Comparison of ENCODE assay signal across 27 cellular contexts in genomic region chr4:38706301-38706700, GRCh38.
"Had no signal": no experiment of that assay in that cellular context is flagged by ENCODE, and none has a peak within 500 bp of the region (broad histone marks: within the 10 kb centered on the region; RNA-seq: fewer than 3 reads in every experiment).

No MANE protein-coding gene starts in this region.

- H3K4me3 ChIP-seq: stomach, suprapubic skin, testis, thoracic aorta, thyroid gland, tibial artery, tibial nerve, transverse colon, upper lobe of left lung, upper lobe of right lung, uterus, vagina had no signal

- H3K9me3 Mint-ChIP-seq: stimulated activated effector memory CD8-positive, alpha-beta T cell treated with anti-CD3 and anti-CD28 coated beads, Interleukin-12 subunit alpha, Interleukin-12 subunit beta, amount 100 ng/mL, for 72 hours; stimulated activated memory B cell treated with anti-CD40 and anti-IgM and Interleukin-4, amounts not matched to agents 10 μg/mL and 1 μg/mL and 100 μg/mL, for 72 hours; stimulated activated naive B cell treated with anti-CD40 and anti-IgM and Interleukin-4, amounts not matched to agents 10 μg/mL and 1 μg/mL and 100 μg/mL, for 72 hours; stimulated activated naive CD8-positive, alpha-beta T cell treated with anti-CD3 and anti-CD28 coated beads, Interleukin-15, amount 100 ng/mL, for 72 hours; stimulated activated naive CD8-positive, alpha-beta T cell treated with anti-CD3 and anti-CD28 coated beads, Interleukin-15, Interleukin-2, amounts not matched to agents 100 ng/mL and 50 ng/mL, for 24 hours; type B pancreatic cell had no signal

- H3K36me3 Mint-ChIP-seq: stimulated activated effector memory CD8-positive, alpha-beta T cell treated with anti-CD3 and anti-CD28 coated beads, Interleukin-12 subunit alpha, Interleukin-12 subunit beta, amount 100 ng/mL, for 72 hours; stimulated activated memory B cell treated with anti-CD40 and anti-IgM and Interleukin-4, amounts not matched to agents 10 μg/mL and 1 μg/mL and 100 μg/mL, for 72 hours; stimulated activated naive B cell treated with anti-CD40 and anti-IgM and Interleukin-4, amounts not matched to agents 10 μg/mL and 1 μg/mL and 100 μg/mL, for 72 hours; type B pancreatic cell had no signal

- H3K4me3 Mint-ChIP-seq: stimulated activated effector memory CD8-positive, alpha-beta T cell treated with anti-CD3 and anti-CD28 coated beads, Interleukin-12 subunit alpha, Interleukin-12 subunit beta, amount 100 ng/mL, for 72 hours; stimulated activated memory B cell treated with anti-CD40 and anti-IgM and Interleukin-4, amounts not matched to agents 10 μg/mL and 1 μg/mL and 100 μg/mL, for 72 hours; stimulated activated naive B cell treated with anti-CD40 and anti-IgM and Interleukin-4, amounts not matched to agents 10 μg/mL and 1 μg/mL and 100 μg/mL, for 72 hours; stimulated activated naive CD8-positive, alpha-beta T cell treated with anti-CD3 and anti-CD28 coated beads, Interleukin-15, amount 100 ng/mL, for 72 hours; stimulated activated naive CD8-positive, alpha-beta T cell treated with anti-CD3 and anti-CD28 coated beads, Interleukin-15, Interleukin-2, amounts not matched to agents 100 ng/mL and 50 ng/mL, for 24 hours; type B pancreatic cell had no signal

- H3K9me3 ChIP-seq: stomach, suprapubic skin, testis, thoracic aorta, thyroid gland, tibial artery, tibial nerve, transverse colon, upper lobe of left lung, upper lobe of right lung, uterus, vagina had no signal

- H3K4me1 ChIP-seq: testis, thyroid gland, tibial artery, upper lobe of right lung, uterus, vagina had no signal

- H3K27me3 Mint-ChIP-seq: stimulated activated naive B cell treated with anti-CD40 and anti-IgM and Interleukin-4, amounts not matched to agents 10 μg/mL and 1 μg/mL and 100 μg/mL, for 72 hours; stimulated activated naive CD8-positive, alpha-beta T cell treated with anti-CD3 and anti-CD28 coated beads, Interleukin-15, amount 100 ng/mL, for 72 hours; stimulated activated naive CD8-positive, alpha-beta T cell treated with anti-CD3 and anti-CD28 coated beads, Interleukin-15, Interleukin-2, amounts not matched to agents 100 ng/mL and 50 ng/mL, for 24 hours; type B pancreatic cell had no signal

- H3K36me3 ChIP-seq: stomach, suprapubic skin, thoracic aorta, thyroid gland, tibial artery, tibial nerve, transverse colon, upper lobe of left lung, upper lobe of right lung, uterus, vagina had no signal

- ATAC-seq: stimulated activated effector memory CD8-positive, alpha-beta T cell treated with anti-CD3 and anti-CD28 coated beads, Interleukin-12 subunit alpha, Interleukin-12 subunit beta, amount 100 ng/mL, for 72 hours; stimulated activated memory B cell treated with anti-CD40 and anti-IgM and Interleukin-4, amounts not matched to agents 10 μg/mL and 1 μg/mL and 100 μg/mL, for 72 hours; stimulated activated naive B cell treated with anti-CD40 and anti-IgM and Interleukin-4, amounts not matched to agents 10 μg/mL and 1 μg/mL and 100 μg/mL, for 72 hours; stimulated activated naive CD8-positive, alpha-beta T cell treated with anti-CD3 and anti-CD28 coated beads, Interleukin-15, amount 100 ng/mL, for 72 hours; stimulated activated naive CD8-positive, alpha-beta T cell treated with anti-CD3 and anti-CD28 coated beads, Interleukin-15, Interleukin-2, amounts not matched to agents 100 U/mL and 50 U/mL, for 24 hours; upper lobe of right lung had no signal

- H3K27me3 ChIP-seq: stomach, suprapubic skin, testis, thyroid gland, tibial artery, tibial nerve, transverse colon, upper lobe of left lung, upper lobe of right lung, uterus, vagina had no signal

- DNase-seq: stimulated activated CD4-positive, alpha-beta T cell treated with anti-CD3 and anti-CD28 coated beads, Interleukin-2, amount 100 ng/mL, for 48 hours; stimulated activated CD4-positive, alpha-beta T cell treated with anti-CD3 and anti-CD28 coated beads, Interleukin-4, amount 100 ng/mL, for 1 hour; stimulated activated CD4-positive, alpha-beta T cell treated with anti-CD3 and anti-CD28 coated beads, Interleukin-4, amount 100 ng/mL, for 24 hours; stimulated activated CD4-positive, alpha-beta T cell treated with anti-CD3 and anti-CD28 coated beads, Interleukin-4, amount 100 ng/mL, for 4 hours; stimulated activated CD8-positive, alpha-beta memory T cell treated with anti-CD3 and anti-CD28 coated beads, Interleukin-4, amount 100 ng/mL, for 48 hours; stimulated activated naive B cell treated with anti-CD40 and anti-IgM and Interleukin-4, amounts not matched to agents 10 μg/mL and 1 μg/mL and 100 μg/mL, for 72 hours; stimulated activated naive CD4-positive, alpha-beta T cell; stimulated activated naive CD4-positive, alpha-beta T cell treated with Interleukin-2 at 50 U/mL for 16 hours; stimulated activated naive CD8-positive, alpha-beta T cell treated with anti-CD3 and anti-CD28 coated beads, Interleukin-15, amount 100 ng/mL, for 72 hours; stimulated activated naive CD8-positive, alpha-beta T cell treated with anti-CD3 and anti-CD28 coated beads, Interleukin-15, Interleukin-2, amounts not matched to agents 100 U/mL and 50 U/mL, for 24 hours; stomach; substantia nigra; testis; thyroid gland; tibial artery; transverse colon; upper lobe of left lung; upper lobe of right lung; uterus had no signal

- H3K27ac Mint-ChIP-seq: stimulated activated effector memory CD8-positive, alpha-beta T cell treated with anti-CD3 and anti-CD28 coated beads, Interleukin-12 subunit alpha, Interleukin-12 subunit beta, amount 100 ng/mL, for 72 hours; stimulated activated memory B cell treated with anti-CD40 and anti-IgM and Interleukin-4, amounts not matched to agents 10 μg/mL and 1 μg/mL and 100 μg/mL, for 72 hours; stimulated activated naive B cell treated with anti-CD40 and anti-IgM and Interleukin-4, amounts not matched to agents 10 μg/mL and 1 μg/mL and 100 μg/mL, for 72 hours; stimulated activated naive CD8-positive, alpha-beta T cell treated with anti-CD3 and anti-CD28 coated beads, Interleukin-15, amount 100 ng/mL, for 72 hours; stimulated activated naive CD8-positive, alpha-beta T cell treated with anti-CD3 and anti-CD28 coated beads, Interleukin-15, Interleukin-2, amounts not matched to agents 100 ng/mL and 50 ng/mL, for 24 hours; type B pancreatic cell had no signal

- H3K27ac ChIP-seq: stomach, suprapubic skin, testis, thoracic aorta, thyroid gland, tibial artery, tibial nerve, transverse colon, upper lobe of left lung, upper lobe of right lung, uterus, vagina had no signal
